9 cellular contexts compared by ENCODE assay signal in the genomic region with DNA sequence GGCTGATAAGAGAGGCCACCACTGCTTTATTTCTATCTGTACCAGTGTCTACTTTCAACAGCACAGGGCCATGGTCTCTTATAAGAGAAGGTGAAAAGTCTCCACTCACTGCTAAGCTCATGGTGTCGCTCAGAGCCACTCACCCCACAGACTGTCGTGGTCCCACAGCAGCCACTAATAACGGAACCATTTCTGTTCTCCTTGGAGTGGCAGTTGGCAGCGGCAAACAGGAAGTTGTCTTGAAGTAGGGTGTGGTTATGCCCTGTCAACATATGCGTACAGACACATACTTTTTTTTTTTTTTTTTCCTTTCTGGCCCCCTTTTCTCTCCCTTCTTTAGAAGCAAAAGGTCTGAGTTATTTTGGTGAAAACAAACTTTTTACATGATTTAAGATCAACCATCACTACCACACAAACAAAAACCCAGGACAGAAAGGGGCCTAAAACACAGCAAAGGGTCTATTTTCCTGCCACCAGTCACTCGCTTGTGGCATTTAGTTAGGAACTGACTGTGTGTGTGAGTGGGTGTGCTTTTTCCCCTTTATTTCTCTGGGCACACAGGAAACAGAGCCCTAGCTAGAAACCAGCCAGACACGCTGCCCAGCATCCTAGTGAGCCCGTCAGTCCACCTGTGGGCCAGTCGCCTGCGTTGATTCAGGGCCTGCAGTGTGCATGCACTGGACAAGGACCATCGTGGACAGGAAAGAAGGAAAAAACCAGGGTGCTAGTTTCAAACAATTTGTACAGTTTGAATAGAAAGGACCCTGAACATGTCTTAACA.
DNase-seq lines count a peak whose midpoint lies in the region; ATAC-seq, FAIRE-seq and TF ChIP-seq lines count a peak whose summit lies in the region.
"Had no signal": no experiment of that assay in that cellular context is flagged by ENCODE, and none has a peak within 500 bp of the region (broad histone marks: within the 10 kb centered on the region; RNA-seq: fewer than 3 reads in every experiment).

No MANE protein-coding gene starts in this region.

- H3K9me3 Mint-ChIP-seq in CD4-positive, CD25-positive, alpha-beta regulatory T cell = no peaks in the 10 kb centered on the region
- H3K9me3 Mint-ChIP-seq in activated T-cell treated with anti-CD3 and anti-CD28 coated beads, Interleukin-2, amount 50 U/mL, for 24 hours = no peaks in the 10 kb centered on the region

- TF ChIP-seq CTCF in right lobe of liver (IDR thresholded peaks at IDR 0.05) = no peak
- no peak for TF ChIP-seq CTCF in upper lobe of left lung (IDR thresholded peaks at IDR 0.05)

- no peak for FAIRE-seq in frontal cortex (lab: Jason Lieb, UNC)
- FAIRE-seq: endometrium had no signal

- intact Hi-C loops in right lobe of liver (cut with DNase I) = no loop called here

- H3K27me3 Mint-ChIP-seq in CD4-positive, CD25-positive, alpha-beta regulatory T cell = no peaks in the 10 kb centered on the region
- H3K27me3 Mint-ChIP-seq in activated T-cell treated with anti-CD3 and anti-CD28 coated beads, Interleukin-2, amount 50 U/mL, for 24 hours = no peaks in the 10 kb centered on the region

- peak overlapping the region; percentile 96 to 99 (median 99) for H3K27ac Mint-ChIP-seq in CD4-positive, CD25-positive, alpha-beta regulatory T cell
- peak overlapping the region; percentile 92 for H3K27ac Mint-ChIP-seq in activated T-cell treated with anti-CD3 and anti-CD28 coated beads, Interleukin-2, amount 50 U/mL, for 24 hours

- H3K27me3 ChIP-seq in CD4-positive, CD25-positive, alpha-beta regulatory T cell (ENCODE audit: control insufficient read depth, insufficient read depth, low read length) = no peaks in the 10 kb centered on the region
- H3K27me3 ChIP-seq in right lobe of liver = no peaks in the 10 kb centered on the region
- no peaks in the 10 kb centered on the region for H3K27me3 ChIP-seq in upper lobe of left lung

- no peaks in the 10 kb centered on the region for H3K9me3 ChIP-seq in CD4-positive, CD25-positive, alpha-beta regulatory T cell (ENCODE audit: control insufficient read depth in 2 of 2, low read length in 2 of 2)
- H3K9me3 ChIP-seq in right lobe of liver (no peaks in the 10 kb centered on the region), upper lobe of left lung (no peaks in the 10 kb centered on the region)

- peak overlapping the region; percentile 85 for H3K27ac ChIP-seq in CD4-positive, CD25-positive, alpha-beta regulatory T cell (ENCODE audit: insufficient read depth, low read length, poor library complexity, severe bottlenecking)
- H3K27ac ChIP-seq in right lobe of liver (peak overlapping the region; percentile 62 to 78 (median 71)), upper lobe of left lung (peak overlapping the region; percentile 61 to 85 (median 72))

- peak; percentile 78 for ATAC-seq in CD4-positive, CD25-positive, alpha-beta regulatory T cell (ENCODE audit: low read depth in 2 of 2)
- ATAC-seq in GM21423 (IDR thresholded peaks at IDR 0.05; ENCODE audit: unreplicated experiment) (peak; percentile 67), right lobe of liver (no peak), upper lobe of left lung (ENCODE audit: low FRiP score in 2 of 2) (peak; percentile 62 to 71)

- H3K4me1 ChIP-seq in CD4-positive, CD25-positive, alpha-beta regulatory T cell (ENCODE audit: control insufficient read depth, insufficient read depth, low read length, poor library complexity, severe bottlenecking) = peaks cover 69% of the 10 kb centered on the region
- H3K4me1 ChIP-seq in right lobe of liver (peaks cover 0 to 93% (median 43%) of the 10 kb centered on the region in 4 donors), upper lobe of left lung (peaks cover 51 to 83% (median 71%) of the 10 kb centered on the region in 4 donors)

- TF ChIP-seq EP300 in upper lobe of left lung (IDR thresholded peaks at IDR 0.05) = no peak

- peaks cover 4% of the 10 kb centered on the region for H3K36me3 ChIP-seq in CD4-positive, CD25-positive, alpha-beta regulatory T cell (ENCODE audit: control insufficient read depth, insufficient read depth, low read length)
- no peaks in the 10 kb centered on the region for H3K36me3 ChIP-seq in right lobe of liver
- H3K36me3 ChIP-seq in upper lobe of left lung = no peaks in the 10 kb centered on the region

- peak overlapping the region; percentile 75 for H3K4me3 ChIP-seq in CD4-positive, CD25-positive, alpha-beta regulatory T cell (ENCODE audit: low read depth, low read length)
- peak overlapping the region; percentile 33 to 53 (median 42) for H3K4me3 ChIP-seq in right lobe of liver
- H3K4me3 ChIP-seq in upper lobe of left lung = peak overlapping the region in 3 of 4 donors; percentile 34 to 45 (median 42)

- H3K36me3 Mint-ChIP-seq in CD4-positive, CD25-positive, alpha-beta regulatory T cell = peaks cover 16% of the 10 kb centered on the region
- peaks cover 4% of the 10 kb centered on the region for H3K36me3 Mint-ChIP-seq in activated T-cell treated with anti-CD3 and anti-CD28 coated beads, Interleukin-2, amount 50 U/mL, for 24 hours (ENCODE audit: low read depth)

- TF ChIP-seq POLR2A in right lobe of liver (IDR thresholded peaks at IDR 0.05) (no peak), upper lobe of left lung (IDR thresholded peaks at IDR 0.05) (peak in 1 of 4 donors; percentile 53)

- H3K4me1 Mint-ChIP-seq in CD4-positive, CD25-positive, alpha-beta regulatory T cell = peaks cover 62 to 97% (median 76%) of the 10 kb centered on the region in 4 donors
- H3K4me1 Mint-ChIP-seq in activated T-cell treated with anti-CD3 and anti-CD28 coated beads, Interleukin-2, amount 50 U/mL, for 24 hours (ENCODE audit: low read depth) = peaks cover 78% of the 10 kb centered on the region

- DNase-seq in CD4-positive, CD25-positive, alpha-beta regulatory T cell = peak; percentile 58 to 89 (median 74)
- DNase-seq in NCI-H2029 treated with DMSO at 0.1 percent for 48 hours (lab: John Stamatoyannopoulos, UW) (peak; percentile 76), right lobe of liver (no peak), upper lobe of left lung (peak in 1 of 2 donors; percentile 83), DMS114 treated with DMSO at 0.1 percent for 48 hours (lab: John Stamatoyannopoulos, UW; ENCODE audit: unreplicated experiment) (no peak), frontal cortex (ENCODE audit: low spot score in 2 of 2) (no peak)
- DNase-seq in activated T-cell treated with anti-CD3 and anti-CD28 coated beads, Interleukin-2, amount 50 U/mL, for 24 hours = peak; percentile 63

- peak overlapping the region; percentile 64 to 90 (median 76) for H3K4me3 Mint-ChIP-seq in CD4-positive, CD25-positive, alpha-beta regulatory T cell
- peak overlapping the region; percentile 82 for H3K4me3 Mint-ChIP-seq in activated T-cell treated with anti-CD3 and anti-CD28 coated beads, Interleukin-2, amount 50 U/mL, for 24 hours

- WGBS in right lobe of liver (ENCODE audit: insufficient coverage, low coverage, low lambda C conversion rate, missing lambda C conversion rate) = 57% methylated on average over 11 of the region's 11 CpGs
- WGBS in upper lobe of left lung, 2 donors = 38 to 39% methylated on average over 11 of the region's 11 CpGs

Comparison
In these comparisons a context has a peak if more than half of its experiments do, and no peak if none do; other contexts are left out.
1. ATAC-seq: peak in CD4-positive, CD25-positive, alpha-beta regulatory T cell (2 of 2), GM21423 (single experiment) and upper lobe of left lung (2 of 2); none in right lobe of liver (0 of 4).
2. DNase-seq: peak in CD4-positive, CD25-positive, alpha-beta regulatory T cell (3 of 3), NCI-H2029 treated with DMSO at 0.1 percent for 48 hours (single experiment) and activated T-cell treated with anti-CD3 and anti-CD28 coated beads, Interleukin-2, amount 50 U/mL, for 24 hours (single experiment); none in right lobe of liver (0 of 3), DMS114 treated with DMSO at 0.1 percent for 48 hours (single experiment) and frontal cortex (0 of 2).
3. Peak in every context shown above with its lines, with median percentiles within 50 percentile points of each other: H3K27ac ChIP-seq and H3K4me3 ChIP-seq.